In the genomic region with DNA sequence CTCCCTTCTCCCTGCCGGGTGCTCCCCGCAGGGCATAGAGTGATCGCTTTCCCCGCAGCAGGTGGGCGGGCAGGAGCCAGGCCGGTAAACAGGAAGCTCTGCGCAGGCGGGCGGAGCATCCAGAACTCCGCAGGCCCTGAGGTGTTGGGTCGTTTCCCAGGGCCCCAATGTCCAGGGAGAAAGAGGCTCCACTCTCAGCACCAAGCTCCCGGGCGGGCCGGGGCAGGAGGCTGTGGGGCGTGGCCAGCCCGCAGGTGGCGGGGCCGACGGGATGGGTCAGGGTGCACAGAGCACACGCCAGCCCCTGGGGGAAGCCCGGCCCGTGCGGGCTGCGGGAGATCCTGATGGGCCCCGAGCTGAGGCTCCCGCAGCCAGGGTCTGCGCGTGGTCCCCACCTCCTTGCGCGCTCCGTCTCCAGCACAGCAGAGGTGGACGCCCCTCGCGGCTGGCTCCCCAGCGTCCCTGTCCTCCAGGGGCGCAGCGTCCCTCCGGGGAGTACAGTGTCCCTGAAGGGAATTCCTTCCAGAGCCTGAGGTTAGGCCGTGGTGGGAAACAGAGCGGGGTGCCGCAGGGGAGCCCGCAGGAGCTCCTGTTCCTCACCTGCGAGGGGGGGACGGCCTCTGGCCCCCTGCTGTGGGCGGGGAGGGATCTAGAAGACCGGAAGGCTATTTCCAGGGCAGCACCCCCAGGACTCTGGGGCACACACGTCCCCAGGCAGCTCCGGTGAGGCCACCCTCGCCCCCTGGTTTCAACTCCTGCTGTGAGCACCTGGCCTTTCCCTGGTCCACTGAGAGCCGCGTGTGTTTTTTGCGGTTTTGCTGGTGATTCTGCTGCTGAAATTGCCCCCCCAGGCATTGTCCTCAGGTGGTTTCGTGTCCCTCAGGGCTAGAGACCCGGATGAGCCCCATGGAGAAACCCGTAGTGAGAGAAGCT, we compare ENCODE assay signal across 10 cellular contexts. TPM values are rescaled to one million over a fixed set of nuclear protein-coding genes. Genes with fewer than 3 reads are reported as not detected.
A peak's percentile ranks its signal among the peaks of the same experiment; 100 is the strongest.
DNase-seq lines count a peak whose midpoint lies in the region; ATAC-seq and TF ChIP-seq lines count a peak whose summit lies in the region.
"Had no signal": no experiment of that assay in that cellular context is flagged by ENCODE, and none has a peak within 500 bp of the region (broad histone marks: within the 10 kb centered on the region; RNA-seq: fewer than 3 reads in every experiment).

No MANE protein-coding gene starts in this region.

- TF ChIP-seq POLR2A in vagina (IDR thresholded peaks at IDR 0.05) = no peak

- H3K4me3 ChIP-seq in thoracic aorta = peak overlapping the region; percentile 29
- peak overlapping the region in 1 of 2 donors; percentile 24 for H3K4me3 ChIP-seq in vagina

- H3K27ac ChIP-seq in thoracic aorta (peak overlapping the region in 1 of 2 donors; percentile 27), vagina (no peak overlapping the region)

- peaks cover 8 to 51% of the 10 kb centered on the region in 2 donors for H3K4me1 ChIP-seq in thoracic aorta (ENCODE audit: control insufficient read depth in 1 of 2, low read depth in 2 of 2)
- peaks cover 44% of the 10 kb centered on the region for H3K4me1 ChIP-seq in vagina

- no peaks in the 10 kb centered on the region for H3K9me3 ChIP-seq in thoracic aorta
- H3K9me3 ChIP-seq in vagina = no peaks in the 10 kb centered on the region

- intact Hi-C loops in vagina (cut with DNase I) = no loop called here

- DNase-seq in activated T-cell treated with anti-CD3 and anti-CD28 coated beads for 1 hour (ENCODE audit: low read depth) = peak; percentile 35
- no peak for DNase-seq in activated T-cell treated with anti-CD3 and anti-CD28 coated beads for 4 hours
- DNase-seq in activated effector memory CD4-positive, alpha-beta T cell treated with anti-CD3 and anti-CD28 coated beads, Interleukin-2, amount 50 U/mL, for 16 hours = peak; percentile 76
- peak; percentile 10 for DNase-seq in kidney tubule cell (ENCODE audit: low spot score)
- DNase-seq in thoracic aorta (ENCODE audit: low spot score) = no peak
- no peak for DNase-seq in MV-4-11 (lab: John Stamatoyannopoulos, UW)
- DNase-seq in vagina (ENCODE audit: extremely low spot score in 2 of 2) = no peak

- no peaks in the 10 kb centered on the region for H3K27me3 ChIP-seq in thoracic aorta (replicated peaks; ENCODE audit: insufficient read depth)
- H3K27me3 ChIP-seq in vagina = no peaks in the 10 kb centered on the region

- no peaks in the 10 kb centered on the region for H3K36me3 ChIP-seq in thoracic aorta
- H3K36me3 ChIP-seq in vagina = peaks cover 0 to 10% of the 10 kb centered on the region in 2 donors

- ATAC-seq in thoracic aorta (ENCODE audit: insufficient number of reproducible peaks, low FRiP score, low read depth) = no peak
- ATAC-seq in GM21576 (IDR thresholded peaks at IDR 0.05; ENCODE audit: unreplicated experiment) = no peak

- TF ChIP-seq CTCF in thoracic aorta (IDR thresholded peaks at IDR 0.05) = no peak
- no peak for TF ChIP-seq CTCF in vagina (IDR thresholded peaks at IDR 0.05)

RNA-seq across cellular contexts. Expression of a gene that starts 12.2 kb away (rescaled TPM):
- 10 to 100 TPM; 82.6 to 84.5 TPM for total RNA-seq in thoracic aorta
- total RNA-seq in vagina = 24.1 TPM

RNA-seq across cellular contexts. Expression of a gene that starts 20.1 kb away (rescaled TPM):
- total RNA-seq in thoracic aorta (1 to 10 TPM in 1 of 2 donors, under 1 TPM in 1; 0.41 to 2.1 TPM), vagina (17.7 TPM)
- total RNA-seq: fibroblast of villous mesenchyme, RPMI7951 had no signal

Comparison
In these comparisons a context has a peak if more than half of its experiments do, and no peak if none do; other contexts are left out.
1. DNase-seq: peak in activated T-cell treated with anti-CD3 and anti-CD28 coated beads for 1 hour (single experiment), activated effector memory CD4-positive, alpha-beta T cell treated with anti-CD3 and anti-CD28 coated beads, Interleukin-2, amount 50 U/mL, for 16 hours (single experiment) and kidney tubule cell (single experiment); none in activated T-cell treated with anti-CD3 and anti-CD28 coated beads for 4 hours (single experiment), thoracic aorta (single experiment), MV-4-11 (single experiment) and vagina (0 of 2).